ENCODE assay signal across 2 cellular contexts in the genomic region with DNA sequence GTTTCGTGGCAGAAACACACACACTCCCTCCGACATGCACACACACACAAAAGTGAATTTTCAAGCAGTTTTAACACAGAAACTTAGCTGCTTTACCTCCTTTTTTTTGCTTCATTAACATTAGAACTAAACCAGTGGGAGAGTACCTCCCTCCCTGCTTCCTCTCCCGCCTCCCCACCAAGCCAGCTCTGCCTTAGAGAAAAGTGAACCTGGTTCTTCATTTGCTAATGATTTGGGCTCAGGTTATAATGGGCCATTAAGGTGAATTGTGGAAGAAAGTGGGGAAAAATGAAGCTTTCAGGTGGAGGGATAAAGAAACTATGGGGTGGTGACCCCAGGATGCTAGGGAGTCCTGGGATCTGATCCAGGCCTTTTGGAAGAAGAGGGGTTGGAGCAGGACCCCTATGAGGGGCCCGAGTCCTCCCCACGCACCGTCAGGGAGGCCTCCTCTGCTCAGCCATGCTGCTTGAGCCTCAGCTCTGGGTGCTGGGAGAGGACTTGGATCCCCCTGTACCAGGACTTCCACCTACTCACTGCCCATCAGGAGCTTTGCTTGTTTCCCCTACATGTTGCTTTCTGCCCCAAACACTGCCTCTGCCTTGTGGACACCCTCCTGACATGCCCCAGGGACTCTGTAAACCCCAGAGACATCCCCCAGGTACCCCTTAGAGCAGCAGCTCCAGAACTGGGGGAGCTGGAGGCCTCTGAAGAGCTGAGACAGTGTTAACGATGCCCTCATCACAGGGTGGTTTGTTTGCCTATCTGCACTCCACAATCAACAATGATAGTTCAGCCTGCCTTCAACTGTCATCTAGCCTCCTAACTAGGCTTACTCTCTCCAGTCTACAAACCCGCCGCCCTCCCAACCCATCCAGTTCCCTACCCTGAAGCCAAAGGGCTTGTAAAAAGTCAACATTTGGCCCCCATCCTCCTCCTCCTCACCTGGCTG.
TF ChIP-seq lines count a peak whose summit lies in the region.

No MANE protein-coding gene starts in this region.

TF ChIP-seq in GM23338, 12 proteins besides CTCF, POLR2A, EP300 and RAD21 (continued from another document):
- TF ChIP-seq, protein P1, sequence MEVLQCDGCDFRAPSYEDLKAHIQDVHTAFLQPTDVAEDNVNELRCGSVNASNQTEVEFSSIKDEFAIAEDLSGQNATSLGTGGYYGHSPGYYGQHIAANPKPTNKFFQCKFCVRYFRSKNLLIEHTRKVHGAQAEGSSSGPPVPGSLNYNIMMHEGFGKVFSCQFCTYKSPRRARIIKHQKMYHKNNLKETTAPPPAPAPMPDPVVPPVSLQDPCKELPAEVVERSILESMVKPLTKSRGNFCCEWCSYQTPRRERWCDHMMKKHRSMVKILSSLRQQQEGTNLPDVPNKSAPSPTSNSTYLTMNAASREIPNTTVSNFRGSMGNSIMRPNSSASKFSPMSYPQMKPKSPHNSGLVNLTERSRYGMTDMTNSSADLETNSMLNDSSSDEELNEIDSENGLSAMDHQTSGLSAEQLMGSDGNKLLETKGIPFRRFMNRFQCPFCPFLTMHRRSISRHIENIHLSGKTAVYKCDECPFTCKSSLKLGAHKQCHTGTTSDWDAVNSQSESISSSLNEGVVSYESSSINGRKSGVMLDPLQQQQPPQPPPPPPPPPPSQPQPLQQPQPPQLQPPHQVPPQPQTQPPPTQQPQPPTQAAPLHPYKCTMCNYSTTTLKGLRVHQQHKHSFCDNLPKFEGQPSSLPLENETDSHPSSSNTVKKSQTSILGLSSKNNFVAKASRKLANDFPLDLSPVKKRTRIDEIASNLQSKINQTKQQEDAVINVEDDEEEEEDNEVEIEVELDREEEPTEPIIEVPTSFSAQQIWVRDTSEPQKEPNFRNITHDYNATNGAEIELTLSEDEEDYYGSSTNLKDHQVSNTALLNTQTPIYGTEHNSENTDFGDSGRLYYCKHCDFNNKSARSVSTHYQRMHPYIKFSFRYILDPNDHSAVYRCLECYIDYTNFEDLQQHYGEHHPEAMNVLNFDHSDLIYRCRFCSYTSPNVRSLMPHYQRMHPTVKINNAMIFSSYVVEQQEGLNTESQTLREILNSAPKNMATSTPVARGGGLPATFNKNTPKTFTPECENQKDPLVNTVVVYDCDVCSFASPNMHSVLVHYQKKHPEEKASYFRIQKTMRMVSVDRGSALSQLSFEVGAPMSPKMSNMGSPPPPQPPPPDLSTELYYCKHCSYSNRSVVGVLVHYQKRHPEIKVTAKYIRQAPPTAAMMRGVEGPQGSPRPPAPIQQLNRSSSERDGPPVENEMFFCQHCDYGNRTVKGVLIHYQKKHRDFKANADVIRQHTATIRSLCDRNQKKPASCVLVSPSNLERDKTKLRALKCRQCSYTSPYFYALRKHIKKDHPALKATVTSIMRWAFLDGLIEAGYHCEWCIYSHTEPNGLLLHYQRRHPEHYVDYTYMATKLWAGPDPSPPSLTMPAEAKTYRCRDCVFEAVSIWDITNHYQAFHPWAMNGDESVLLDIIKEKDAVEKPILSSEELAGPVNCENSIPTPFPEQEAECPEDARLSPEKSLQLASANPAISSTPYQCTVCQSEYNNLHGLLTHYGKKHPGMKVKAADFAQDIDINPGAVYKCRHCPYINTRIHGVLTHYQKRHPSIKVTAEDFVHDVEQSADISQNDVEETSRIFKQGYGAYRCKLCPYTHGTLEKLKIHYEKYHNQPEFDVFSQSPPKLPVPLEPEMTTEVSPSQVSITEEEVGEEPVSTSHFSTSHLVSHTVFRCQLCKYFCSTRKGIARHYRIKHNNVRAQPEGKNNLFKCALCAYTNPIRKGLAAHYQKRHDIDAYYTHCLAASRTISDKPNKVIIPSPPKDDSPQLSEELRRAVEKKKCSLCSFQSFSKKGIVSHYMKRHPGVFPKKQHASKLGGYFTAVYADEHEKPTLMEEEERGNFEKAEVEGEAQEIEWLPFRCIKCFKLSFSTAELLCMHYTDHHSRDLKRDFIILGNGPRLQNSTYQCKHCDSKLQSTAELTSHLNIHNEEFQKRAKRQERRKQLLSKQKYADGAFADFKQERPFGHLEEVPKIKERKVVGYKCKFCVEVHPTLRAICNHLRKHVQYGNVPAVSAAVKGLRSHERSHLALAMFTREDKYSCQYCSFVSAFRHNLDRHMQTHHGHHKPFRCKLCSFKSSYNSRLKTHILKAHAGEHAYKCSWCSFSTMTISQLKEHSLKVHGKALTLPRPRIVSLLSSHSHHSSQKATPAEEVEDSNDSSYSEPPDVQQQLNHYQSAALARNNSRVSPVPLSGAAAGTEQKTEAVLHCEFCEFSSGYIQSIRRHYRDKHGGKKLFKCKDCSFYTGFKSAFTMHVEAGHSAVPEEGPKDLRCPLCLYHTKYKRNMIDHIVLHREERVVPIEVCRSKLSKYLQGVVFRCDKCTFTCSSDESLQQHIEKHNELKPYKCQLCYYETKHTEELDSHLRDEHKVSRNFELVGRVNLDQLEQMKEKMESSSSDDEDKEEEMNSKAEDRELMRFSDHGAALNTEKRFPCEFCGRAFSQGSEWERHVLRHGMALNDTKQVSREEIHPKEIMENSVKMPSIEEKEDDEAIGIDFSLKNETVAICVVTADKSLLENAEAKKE (CRISPR knock-in tag; IDR thresholded peaks at IDR 0.05) = peak; percentile 89

TF ChIP-seq in WTC11, 78 proteins besides CTCF, POLR2A, EP300 and RAD21 (continued from another document and continues in another):
- TF ChIP-seq, protein P2, sequence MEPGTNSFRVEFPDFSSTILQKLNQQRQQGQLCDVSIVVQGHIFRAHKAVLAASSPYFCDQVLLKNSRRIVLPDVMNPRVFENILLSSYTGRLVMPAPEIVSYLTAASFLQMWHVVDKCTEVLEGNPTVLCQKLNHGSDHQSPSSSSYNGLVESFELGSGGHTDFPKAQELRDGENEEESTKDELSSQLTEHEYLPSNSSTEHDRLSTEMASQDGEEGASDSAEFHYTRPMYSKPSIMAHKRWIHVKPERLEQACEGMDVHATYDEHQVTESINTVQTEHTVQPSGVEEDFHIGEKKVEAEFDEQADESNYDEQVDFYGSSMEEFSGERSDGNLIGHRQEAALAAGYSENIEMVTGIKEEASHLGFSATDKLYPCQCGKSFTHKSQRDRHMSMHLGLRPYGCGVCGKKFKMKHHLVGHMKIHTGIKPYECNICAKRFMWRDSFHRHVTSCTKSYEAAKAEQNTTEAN (CRISPR knock-in tag; IDR thresholded peaks at IDR 0.05) = no peak
- TF ChIP-seq FOXP1 (CRISPR knock-in tag; IDR thresholded peaks at IDR 0.05; ENCODE audit: borderline replicate concordance) (no peak), FOXK1 (CRISPR knock-in tag; IDR thresholded peaks at IDR 0.05) (no peak), NR2C2 (CRISPR knock-in tag; IDR thresholded peaks at IDR 0.05) (no peak), ZNF263 (CRISPR knock-in tag; IDR thresholded peaks at IDR 0.05; ENCODE audit: low read depth) (peak; percentile 78; the same call in 1 of the 2 replicates), GRHL2 (CRISPR knock-in tag; IDR thresholded peaks at IDR 0.05; ENCODE audit: insufficient replicate concordance, severe bottlenecking) (no peak), ZNF219 (CRISPR knock-in tag; IDR thresholded peaks at IDR 0.05; ENCODE audit: borderline replicate concordance) (no peak), SOX15 (CRISPR knock-in tag; IDR thresholded peaks at IDR 0.05) (no peak), NR1H2 (CRISPR knock-in tag; IDR thresholded peaks at IDR 0.05) (no peak), KAT7 (CRISPR knock-in tag; IDR thresholded peaks at IDR 0.05; ENCODE audit: borderline replicate concordance) (no peak), GTF2I (CRISPR knock-in tag; conservative IDR thresholded peaks at IDR 0.05) (no peak), MYBL2 (CRISPR knock-in tag; IDR thresholded peaks at IDR 0.05) (no peak), CREB1 (CRISPR knock-in tag; IDR thresholded peaks at IDR 0.05) (no peak)
- TF ChIP-seq, protein P3, sequence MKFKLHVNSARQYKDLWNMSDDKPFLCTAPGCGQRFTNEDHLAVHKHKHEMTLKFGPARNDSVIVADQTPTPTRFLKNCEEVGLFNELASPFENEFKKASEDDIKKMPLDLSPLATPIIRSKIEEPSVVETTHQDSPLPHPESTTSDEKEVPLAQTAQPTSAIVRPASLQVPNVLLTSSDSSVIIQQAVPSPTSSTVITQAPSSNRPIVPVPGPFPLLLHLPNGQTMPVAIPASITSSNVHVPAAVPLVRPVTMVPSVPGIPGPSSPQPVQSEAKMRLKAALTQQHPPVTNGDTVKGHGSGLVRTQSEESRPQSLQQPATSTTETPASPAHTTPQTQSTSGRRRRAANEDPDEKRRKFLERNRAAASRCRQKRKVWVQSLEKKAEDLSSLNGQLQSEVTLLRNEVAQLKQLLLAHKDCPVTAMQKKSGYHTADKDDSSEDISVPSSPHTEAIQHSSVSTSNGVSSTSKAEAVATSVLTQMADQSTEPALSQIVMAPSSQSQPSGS (CRISPR knock-in tag; IDR thresholded peaks at IDR 0.05; ENCODE audit: borderline replicate concordance, low read depth) = no peak
- TF ChIP-seq, protein P4, sequence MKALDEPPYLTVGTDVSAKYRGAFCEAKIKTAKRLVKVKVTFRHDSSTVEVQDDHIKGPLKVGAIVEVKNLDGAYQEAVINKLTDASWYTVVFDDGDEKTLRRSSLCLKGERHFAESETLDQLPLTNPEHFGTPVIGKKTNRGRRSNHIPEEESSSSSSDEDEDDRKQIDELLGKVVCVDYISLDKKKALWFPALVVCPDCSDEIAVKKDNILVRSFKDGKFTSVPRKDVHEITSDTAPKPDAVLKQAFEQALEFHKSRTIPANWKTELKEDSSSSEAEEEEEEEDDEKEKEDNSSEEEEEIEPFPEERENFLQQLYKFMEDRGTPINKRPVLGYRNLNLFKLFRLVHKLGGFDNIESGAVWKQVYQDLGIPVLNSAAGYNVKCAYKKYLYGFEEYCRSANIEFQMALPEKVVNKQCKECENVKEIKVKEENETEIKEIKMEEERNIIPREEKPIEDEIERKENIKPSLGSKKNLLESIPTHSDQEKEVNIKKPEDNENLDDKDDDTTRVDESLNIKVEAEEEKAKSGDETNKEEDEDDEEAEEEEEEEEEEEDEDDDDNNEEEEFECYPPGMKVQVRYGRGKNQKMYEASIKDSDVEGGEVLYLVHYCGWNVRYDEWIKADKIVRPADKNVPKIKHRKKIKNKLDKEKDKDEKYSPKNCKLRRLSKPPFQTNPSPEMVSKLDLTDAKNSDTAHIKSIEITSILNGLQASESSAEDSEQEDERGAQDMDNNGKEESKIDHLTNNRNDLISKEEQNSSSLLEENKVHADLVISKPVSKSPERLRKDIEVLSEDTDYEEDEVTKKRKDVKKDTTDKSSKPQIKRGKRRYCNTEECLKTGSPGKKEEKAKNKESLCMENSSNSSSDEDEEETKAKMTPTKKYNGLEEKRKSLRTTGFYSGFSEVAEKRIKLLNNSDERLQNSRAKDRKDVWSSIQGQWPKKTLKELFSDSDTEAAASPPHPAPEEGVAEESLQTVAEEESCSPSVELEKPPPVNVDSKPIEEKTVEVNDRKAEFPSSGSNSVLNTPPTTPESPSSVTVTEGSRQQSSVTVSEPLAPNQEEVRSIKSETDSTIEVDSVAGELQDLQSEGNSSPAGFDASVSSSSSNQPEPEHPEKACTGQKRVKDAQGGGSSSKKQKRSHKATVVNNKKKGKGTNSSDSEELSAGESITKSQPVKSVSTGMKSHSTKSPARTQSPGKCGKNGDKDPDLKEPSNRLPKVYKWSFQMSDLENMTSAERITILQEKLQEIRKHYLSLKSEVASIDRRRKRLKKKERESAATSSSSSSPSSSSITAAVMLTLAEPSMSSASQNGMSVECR (CRISPR knock-in tag; IDR thresholded peaks at IDR 0.05; ENCODE audit: borderline replicate concordance) = no peak
- TF ChIP-seq, protein P5, sequence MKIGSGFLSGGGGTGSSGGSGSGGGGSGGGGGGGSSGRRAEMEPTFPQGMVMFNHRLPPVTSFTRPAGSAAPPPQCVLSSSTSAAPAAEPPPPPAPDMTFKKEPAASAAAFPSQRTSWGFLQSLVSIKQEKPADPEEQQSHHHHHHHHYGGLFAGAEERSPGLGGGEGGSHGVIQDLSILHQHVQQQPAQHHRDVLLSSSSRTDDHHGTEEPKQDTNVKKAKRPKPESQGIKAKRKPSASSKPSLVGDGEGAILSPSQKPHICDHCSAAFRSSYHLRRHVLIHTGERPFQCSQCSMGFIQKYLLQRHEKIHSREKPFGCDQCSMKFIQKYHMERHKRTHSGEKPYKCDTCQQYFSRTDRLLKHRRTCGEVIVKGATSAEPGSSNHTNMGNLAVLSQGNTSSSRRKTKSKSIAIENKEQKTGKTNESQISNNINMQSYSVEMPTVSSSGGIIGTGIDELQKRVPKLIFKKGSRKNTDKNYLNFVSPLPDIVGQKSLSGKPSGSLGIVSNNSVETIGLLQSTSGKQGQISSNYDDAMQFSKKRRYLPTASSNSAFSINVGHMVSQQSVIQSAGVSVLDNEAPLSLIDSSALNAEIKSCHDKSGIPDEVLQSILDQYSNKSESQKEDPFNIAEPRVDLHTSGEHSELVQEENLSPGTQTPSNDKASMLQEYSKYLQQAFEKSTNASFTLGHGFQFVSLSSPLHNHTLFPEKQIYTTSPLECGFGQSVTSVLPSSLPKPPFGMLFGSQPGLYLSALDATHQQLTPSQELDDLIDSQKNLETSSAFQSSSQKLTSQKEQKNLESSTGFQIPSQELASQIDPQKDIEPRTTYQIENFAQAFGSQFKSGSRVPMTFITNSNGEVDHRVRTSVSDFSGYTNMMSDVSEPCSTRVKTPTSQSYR (CRISPR knock-in tag; IDR thresholded peaks at IDR 0.05) = no peak
- TF ChIP-seq, protein P6, sequence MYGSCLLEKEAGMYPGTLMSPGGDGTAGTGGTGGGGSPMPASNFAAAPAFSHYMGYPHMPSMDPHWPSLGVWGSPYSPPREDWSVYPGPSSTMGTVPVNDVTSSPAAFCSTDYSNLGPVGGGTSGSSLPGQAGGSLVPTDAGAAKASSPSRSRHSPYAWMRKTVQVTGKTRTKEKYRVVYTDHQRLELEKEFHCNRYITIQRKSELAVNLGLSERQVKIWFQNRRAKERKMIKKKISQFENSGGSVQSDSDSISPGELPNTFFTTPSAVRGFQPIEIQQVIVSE (CRISPR knock-in tag; IDR thresholded peaks at IDR 0.05; ENCODE audit: borderline replicate concordance) = no peak
- TF ChIP-seq, protein P7, sequence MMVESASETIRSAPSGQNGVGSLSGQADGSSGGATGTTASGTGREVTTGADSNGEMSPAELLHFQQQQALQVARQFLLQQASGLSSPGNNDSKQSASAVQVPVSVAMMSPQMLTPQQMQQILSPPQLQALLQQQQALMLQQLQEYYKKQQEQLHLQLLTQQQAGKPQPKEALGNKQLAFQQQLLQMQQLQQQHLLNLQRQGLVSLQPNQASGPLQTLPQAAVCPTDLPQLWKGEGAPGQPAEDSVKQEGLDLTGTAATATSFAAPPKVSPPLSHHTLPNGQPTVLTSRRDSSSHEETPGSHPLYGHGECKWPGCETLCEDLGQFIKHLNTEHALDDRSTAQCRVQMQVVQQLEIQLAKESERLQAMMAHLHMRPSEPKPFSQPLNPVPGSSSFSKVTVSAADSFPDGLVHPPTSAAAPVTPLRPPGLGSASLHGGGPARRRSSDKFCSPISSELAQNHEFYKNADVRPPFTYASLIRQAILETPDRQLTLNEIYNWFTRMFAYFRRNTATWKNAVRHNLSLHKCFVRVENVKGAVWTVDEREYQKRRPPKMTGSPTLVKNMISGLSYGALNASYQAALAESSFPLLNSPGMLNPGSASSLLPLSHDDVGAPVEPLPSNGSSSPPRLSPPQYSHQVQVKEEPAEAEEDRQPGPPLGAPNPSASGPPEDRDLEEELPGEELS (CRISPR knock-in tag; IDR thresholded peaks at IDR 0.05) = 0 out of 2 replicates have a peak, but pooled peaks have one; percentile 12
- TF ChIP-seq, protein P8, sequence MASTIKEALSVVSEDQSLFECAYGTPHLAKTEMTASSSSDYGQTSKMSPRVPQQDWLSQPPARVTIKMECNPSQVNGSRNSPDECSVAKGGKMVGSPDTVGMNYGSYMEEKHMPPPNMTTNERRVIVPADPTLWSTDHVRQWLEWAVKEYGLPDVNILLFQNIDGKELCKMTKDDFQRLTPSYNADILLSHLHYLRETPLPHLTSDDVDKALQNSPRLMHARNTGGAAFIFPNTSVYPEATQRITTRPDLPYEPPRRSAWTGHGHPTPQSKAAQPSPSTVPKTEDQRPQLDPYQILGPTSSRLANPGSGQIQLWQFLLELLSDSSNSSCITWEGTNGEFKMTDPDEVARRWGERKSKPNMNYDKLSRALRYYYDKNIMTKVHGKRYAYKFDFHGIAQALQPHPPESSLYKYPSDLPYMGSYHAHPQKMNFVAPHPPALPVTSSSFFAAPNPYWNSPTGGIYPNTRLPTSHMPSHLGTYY (CRISPR knock-in tag; IDR thresholded peaks at IDR 0.05) = no peak
